9 cellular contexts compared by ENCODE assay signal in genomic region chr12:14962180-14962579, GRCh38. TPM values are rescaled to one million over a fixed set of nuclear protein-coding genes. Genes with fewer than 3 reads are reported as not detected.
DNase-seq lines count a peak whose midpoint lies in the region; ATAC-seq and TF ChIP-seq lines count a peak whose summit lies in the region.
"Had no signal": no experiment of that assay in that cellular context is flagged by ENCODE, and none has a peak within 500 bp of the region (broad histone marks: within the 10 kb centered on the region; RNA-seq: fewer than 3 reads in every experiment).

No MANE protein-coding gene starts in this region.

- CTCF ChIA-PET in CD4-positive, alpha-beta memory T cell (lab: Charles Lee; ENCODE audit: partially characterized antibody): interaction anchor here (0.9 to 2.6 kb wide), 7 partner anchors 9 to 117 kb away, joined by 3 to 12 read pairs (median 4); partner anchors contain the start of gene ERP27

- DNase-seq in CD4-positive, alpha-beta memory T cell: no peak
- peak; percentile 27 to 58 for DNase-seq in Kasumi-1 (lab: John Stamatoyannopoulos, UW)
- DNase-seq in naive thymus-derived CD8-positive, alpha-beta T cell: no peak
- no peak for DNase-seq in nephron progenitor cell
- no peak for DNase-seq in GDM1 (lab: John Stamatoyannopoulos, UW)

- no peaks in the 10 kb centered on the region for H3K27me3 Mint-ChIP-seq in CD4-positive, alpha-beta memory T cell
- H3K27me3 Mint-ChIP-seq in activated naive CD8-positive, alpha-beta T cell: no peaks in the 10 kb centered on the region
- no peaks in the 10 kb centered on the region for H3K27me3 Mint-ChIP-seq in naive thymus-derived CD8-positive, alpha-beta T cell
- H3K27me3 Mint-ChIP-seq in nephron progenitor cell (ENCODE audit: low read depth, poor library complexity): peaks cover 16% of the 10 kb centered on the region

- no peaks in the 10 kb centered on the region for H3K9me3 ChIP-seq in CD4-positive, alpha-beta memory T cell (ENCODE audit: control insufficient read depth in 1 of 2, low read length in 2 of 2)

- peaks cover 35 to 41% of the 10 kb centered on the region in 2 donors for H3K36me3 Mint-ChIP-seq in CD4-positive, alpha-beta memory T cell
- peaks cover 7% of the 10 kb centered on the region for H3K36me3 Mint-ChIP-seq in activated naive CD8-positive, alpha-beta T cell
- H3K36me3 Mint-ChIP-seq in naive thymus-derived CD8-positive, alpha-beta T cell: peaks cover 18 to 36% (median 32%) of the 10 kb centered on the region in 3 donors
- no peaks in the 10 kb centered on the region for H3K36me3 Mint-ChIP-seq in nephron progenitor cell (ENCODE audit: low read depth)

- peak overlapping the region; percentile 97 to 99 (median 98) for H3K27ac Mint-ChIP-seq in CD4-positive, alpha-beta memory T cell
- H3K27ac Mint-ChIP-seq in activated naive CD8-positive, alpha-beta T cell: peak overlapping the region; percentile 98
- peak overlapping the region; percentile 95 to 100 (median 99) for H3K27ac Mint-ChIP-seq in naive thymus-derived CD8-positive, alpha-beta T cell
- no peak overlapping the region for H3K27ac Mint-ChIP-seq in nephron progenitor cell

- H3K9me3 Mint-ChIP-seq in CD4-positive, alpha-beta memory T cell: peaks cover 0 to 3% (median 0%) of the 10 kb centered on the region in 8 donors
- no peaks in the 10 kb centered on the region for H3K9me3 Mint-ChIP-seq in activated naive CD8-positive, alpha-beta T cell (ENCODE audit: low read depth)
- peaks cover 0 to 12% (median 0%) of the 10 kb centered on the region in 9 donors for H3K9me3 Mint-ChIP-seq in naive thymus-derived CD8-positive, alpha-beta T cell
- H3K9me3 Mint-ChIP-seq in nephron progenitor cell: no peaks in the 10 kb centered on the region

- no peak for ATAC-seq in naive thymus-derived CD8-positive, alpha-beta T cell
- no peak for ATAC-seq in HG03139 (IDR thresholded peaks at IDR 0.05; ENCODE audit: unreplicated experiment)
- no peak for ATAC-seq in HG02884 (IDR thresholded peaks at IDR 0.05; ENCODE audit: unreplicated experiment)

- POLR2A ChIA-PET in CD4-positive, alpha-beta memory T cell (lab: Charles Lee; ENCODE audit: partially characterized antibody): interaction anchor here (0.9 to 11.8 kb wide), 18 partner anchors 9 to 597 kb away, joined by 3 to 224 read pairs (median 8); partner anchors contain the start of genes ATF7IP, C12orf60, ERP27 and PDE6H
- POLR2A ChIA-PET in naive thymus-derived CD8-positive, alpha-beta T cell (lab: Charles Lee): interaction anchor here (0.7 to 7.8 kb wide), 21 partner anchors 10 to 192 kb away, joined by 3 to 86 read pairs (median 7); partner anchors contain the start of genes C12orf60, ERP27, PDE6H and WBP11

- peak overlapping the region; percentile 92 for H3K27ac ChIP-seq in CD4-positive, alpha-beta memory T cell (ENCODE audit: low read depth, low read length)

- peaks cover 35 to 81% (median 47%) of the 10 kb centered on the region in 4 donors for H3K4me1 Mint-ChIP-seq in CD4-positive, alpha-beta memory T cell
- H3K4me1 Mint-ChIP-seq in activated naive CD8-positive, alpha-beta T cell (ENCODE audit: low read depth): peaks cover 75% of the 10 kb centered on the region
- H3K4me1 Mint-ChIP-seq in naive thymus-derived CD8-positive, alpha-beta T cell: peaks cover 37 to 83% (median 62%) of the 10 kb centered on the region in 4 donors
- H3K4me1 Mint-ChIP-seq in nephron progenitor cell: peaks cover 5% of the 10 kb centered on the region

- intact Hi-C loops in CD4-positive, alpha-beta memory T cell (cut with micrococcal nuclease): loop anchor here (10.0 kb wide), 1 partner anchor 923 kb away; the partner anchor contains the start of gene STRAP

- H3K27me3 ChIP-seq in CD4-positive, alpha-beta memory T cell (ENCODE audit: insufficient read depth, low read length): no peaks in the 10 kb centered on the region

- no peak for TF ChIP-seq CTCF in nephron progenitor cell (IDR thresholded peaks at IDR 0.05)

- H3K4me1 ChIP-seq in CD4-positive, alpha-beta memory T cell (ENCODE audit: insufficient read depth, low read length): peaks cover 54% of the 10 kb centered on the region

- H3K4me3 ChIP-seq in CD4-positive, alpha-beta memory T cell (ENCODE audit: low read length in 2 of 2): peak overlapping the region; percentile 25 to 77

- peak overlapping the region; percentile 96 to 100 (median 99) for H3K4me3 Mint-ChIP-seq in CD4-positive, alpha-beta memory T cell
- H3K4me3 Mint-ChIP-seq in activated naive CD8-positive, alpha-beta T cell: peak overlapping the region; percentile 99
- H3K4me3 Mint-ChIP-seq in naive thymus-derived CD8-positive, alpha-beta T cell: peak overlapping the region; percentile 95 to 100 (median 99)
- H3K4me3 Mint-ChIP-seq in nephron progenitor cell: no peak overlapping the region

- H3K36me3 ChIP-seq in CD4-positive, alpha-beta memory T cell (ENCODE audit: insufficient read depth, low read length): peaks cover 4% of the 10 kb centered on the region

RNA-seq across cellular contexts. Expression of gene ARHGDIB, which starts 0.8 kb away (rescaled TPM):
- 100 to 1,000 TPM; 717 to 768 TPM for total RNA-seq in CD4-positive, alpha-beta memory T cell
- polyA plus RNA-seq in CD4-positive, alpha-beta memory T cell: 1,000 to 10,000 TPM; 2,962 to 4,406 TPM
- total RNA-seq in naive thymus-derived CD8-positive, alpha-beta T cell: 100 to 1,000 TPM; 937 to 948 TPM
- 1,000 to 10,000 TPM; 3,195 to 3,446 (median 3,407) TPM for polyA plus RNA-seq in naive thymus-derived CD8-positive, alpha-beta T cell

RNA-seq across cellular contexts. Expression of gene PDE6H, which starts 10.7 kb away (rescaled TPM):
- total RNA-seq in CD4-positive, alpha-beta memory T cell: not detected
- not detected for polyA plus RNA-seq in CD4-positive, alpha-beta memory T cell
- total RNA-seq in naive thymus-derived CD8-positive, alpha-beta T cell: not detected
- polyA plus RNA-seq in naive thymus-derived CD8-positive, alpha-beta T cell: not detected
- total RNA-seq: mesenteric fat pad had no signal

RNA-seq across cellular contexts. Expression of gene ERP27, which starts 23.8 kb away (rescaled TPM):
- total RNA-seq in CD4-positive, alpha-beta memory T cell: 10 to 100 TPM in 1 of 2 experiments, 1 to 10 TPM in 1; 9.3 to 11.5 TPM
- polyA plus RNA-seq in CD4-positive, alpha-beta memory T cell: 1 to 10 TPM; 3.4 to 4.5 TPM
- total RNA-seq in naive thymus-derived CD8-positive, alpha-beta T cell: 10 to 100 TPM; 23.9 to 25.8 TPM
- 1 to 10 TPM; 3.2 to 4.4 (median 3.9) TPM for polyA plus RNA-seq in naive thymus-derived CD8-positive, alpha-beta T cell

Comparison
In these comparisons a context has a peak if more than half of its experiments do, and no peak if none do; other contexts are left out.
1. DNase-seq: peak in Kasumi-1 (2 of 2); none in CD4-positive, alpha-beta memory T cell (0 of 5), naive thymus-derived CD8-positive, alpha-beta T cell (0 of 10), nephron progenitor cell (single experiment) and GDM1 (single experiment).